In genomic region chr17:37147301-37147812, GRCh38 we compare ENCODE assay signal across 9 cellular contexts.
DNase-seq lines count a peak whose midpoint lies in the region; ATAC-seq and TF ChIP-seq lines count a peak whose summit lies in the region.
"Had no signal": no experiment of that assay in that cellular context is flagged by ENCODE, and none has a peak within 500 bp of the region (broad histone marks: within the 10 kb centered on the region; RNA-seq: fewer than 3 reads in every experiment).

No MANE protein-coding gene starts in this region.

- H3K36me3 Mint-ChIP-seq in activated CD4-positive, alpha-beta T cell treated with anti-CD3 and anti-CD28 coated beads, Interleukin-2, amount 10 ng/mL, durations not matched to agents 24 days and 14 days (ENCODE audit: low read depth), result peaks cover 37% of the 10 kb centered on the region
- peaks cover 32% of the 10 kb centered on the region for H3K36me3 Mint-ChIP-seq in brain

- no peaks in the 10 kb centered on the region for H3K9me3 Mint-ChIP-seq in activated CD4-positive, alpha-beta T cell treated with anti-CD3 and anti-CD28 coated beads, Interleukin-2, amount 10 ng/mL, durations not matched to agents 24 days and 14 days
- no peaks in the 10 kb centered on the region for H3K9me3 Mint-ChIP-seq in brain

- peak; percentile 70 for DNase-seq in activated CD4-positive, alpha-beta T cell treated with anti-CD3 and anti-CD28 coated beads, Interleukin-2, amount 10 ng/mL, durations not matched to agents 24 days and 14 days
- no peak for DNase-seq in activated CD4-positive, alpha-beta T cell treated with anti-CD3 and anti-CD28 coated beads for 1 hour
- DNase-seq in renal cortical epithelial cell (ENCODE audit: low read depth) (peak; percentile 50), sciatic nerve (ENCODE audit: low spot score) (no peak), NK-92 (lab: John Stamatoyannopoulos, UW; ENCODE audit: unreplicated experiment) (no peak)
- no peak for DNase-seq in stimulated activated CD4-positive, alpha-beta T cell treated with anti-CD3 and anti-CD28 coated beads, Interleukin-4, amount 100 ng/mL, for 4 hours

- peak; percentile 75 for ATAC-seq in HG03342 (IDR thresholded peaks at IDR 0.05; ENCODE audit: unreplicated experiment)
- ATAC-seq in sciatic nerve, result no peak
- ATAC-seq: Panc1 had no signal

- H3K27ac Mint-ChIP-seq in activated CD4-positive, alpha-beta T cell treated with anti-CD3 and anti-CD28 coated beads, Interleukin-2, amount 10 ng/mL, durations not matched to agents 24 days and 14 days, result peak overlapping the region; percentile 73
- H3K27ac Mint-ChIP-seq in brain, result peak overlapping the region; percentile 40 to 96 (median 91)

- intact Hi-C loops in activated CD4-positive, alpha-beta T cell treated with anti-CD3 and anti-CD28 coated beads, Interleukin-2, amount 10 ng/mL, durations not matched to agents 24 days and 14 days (cut with micrococcal nuclease), result loop anchor here (10.0 kb wide), 1 partner anchor 63 kb away; no protein-coding TSS in a partner anchor
- intact Hi-C loops in sciatic nerve (cut with DNase I), result no loop called here

- no peaks in the 10 kb centered on the region for H3K27me3 Mint-ChIP-seq in activated CD4-positive, alpha-beta T cell treated with anti-CD3 and anti-CD28 coated beads, Interleukin-2, amount 10 ng/mL, durations not matched to agents 24 days and 14 days
- no peaks in the 10 kb centered on the region for H3K27me3 Mint-ChIP-seq in brain

- TF ChIP-seq CTCF in brain (conservative IDR thresholded peaks at IDR 0.05), result no peak

- peak overlapping the region; percentile 50 for H3K4me3 Mint-ChIP-seq in activated CD4-positive, alpha-beta T cell treated with anti-CD3 and anti-CD28 coated beads, Interleukin-2, amount 10 ng/mL, durations not matched to agents 24 days and 14 days
- peak overlapping the region in 4 of 5 experiments; percentile 1 to 66 (median 55) for H3K4me3 Mint-ChIP-seq in brain

- H3K4me1 Mint-ChIP-seq in activated CD4-positive, alpha-beta T cell treated with anti-CD3 and anti-CD28 coated beads, Interleukin-2, amount 10 ng/mL, durations not matched to agents 24 days and 14 days, result peaks cover 18% of the 10 kb centered on the region
- peaks cover 62% of the 10 kb centered on the region for H3K4me1 Mint-ChIP-seq in brain

Comparison
In these comparisons a context has a peak if more than half of its experiments do, and no peak if none do; other contexts are left out.
1. DNase-seq: peak in activated CD4-positive, alpha-beta T cell treated with anti-CD3 and anti-CD28 coated beads, Interleukin-2, amount 10 ng/mL, durations not matched to agents 24 days and 14 days (single experiment) and renal cortical epithelial cell (single experiment); none in activated CD4-positive, alpha-beta T cell treated with anti-CD3 and anti-CD28 coated beads for 1 hour (single experiment), sciatic nerve (single experiment), NK-92 (single experiment) and stimulated activated CD4-positive, alpha-beta T cell treated with anti-CD3 and anti-CD28 coated beads, Interleukin-4, amount 100 ng/mL, for 4 hours (0 of 2).